8 cellular contexts compared by ENCODE assay signal in genomic region chr3:150216041-150216811, GRCh38.
DNase-seq lines count a peak whose midpoint lies in the region; ATAC-seq and TF ChIP-seq lines count a peak whose summit lies in the region.

No MANE protein-coding gene starts in this region.

- DNase-seq in AG09319 (ENCODE audit: extremely low read depth, low read depth) (peak; percentile 53), NCI-H1694 (lab: John Stamatoyannopoulos, UW) (peak; percentile 88), ascending aorta (ENCODE audit: low spot score in 2 of 2) (peak; percentile 33 to 84), islet precursor cell (peak; percentile 93), NCI-H2029 (lab: John Stamatoyannopoulos, UW) (no peak), HuH-7.5 (ENCODE audit: low spot score) (no peak), HPDE6-E6E7 (ENCODE audit: extremely low spot score) (no peak)

- H3K4me3 ChIP-seq in ascending aorta: peak overlapping the region in 1 of 2 donors; percentile 39

- H3K27ac ChIP-seq in ascending aorta: peak overlapping the region; percentile 75 to 80

- H3K36me3 ChIP-seq in ascending aorta: no peaks in the 10 kb centered on the region

- no peaks in the 10 kb centered on the region for H3K9me3 ChIP-seq in ascending aorta

- TF ChIP-seq CTCF in AG09319 (IDR thresholded peaks at IDR 0.05; ENCODE audit: low read depth, low read length) (no peak), ascending aorta (IDR thresholded peaks at IDR 0.05) (no peak)

- intact Hi-C loops in ascending aorta (cut with DNase I): loop anchor here (2.0 to 5.0 kb wide), 3 partner anchors 36 to 245 kb away; partner anchors contain the start of gene PFN2

- peaks cover 5 to 10% of the 10 kb centered on the region in 2 donors for H3K4me1 ChIP-seq in ascending aorta

- no peak for ATAC-seq in GM21515 (IDR thresholded peaks at IDR 0.05; ENCODE audit: unreplicated experiment)

- no peaks in the 10 kb centered on the region for H3K27me3 ChIP-seq in ascending aorta

Comparison
In these comparisons a context has a peak if more than half of its experiments do, and no peak if none do; other contexts are left out.
1. DNase-seq: peak in AG09319 (single experiment), NCI-H1694 (single experiment), ascending aorta (2 of 2) and islet precursor cell (single experiment); none in NCI-H2029 (single experiment), HuH-7.5 (single experiment) and HPDE6-E6E7 (single experiment).